ENCODE assay signal across 7 cellular contexts in the genomic region with DNA sequence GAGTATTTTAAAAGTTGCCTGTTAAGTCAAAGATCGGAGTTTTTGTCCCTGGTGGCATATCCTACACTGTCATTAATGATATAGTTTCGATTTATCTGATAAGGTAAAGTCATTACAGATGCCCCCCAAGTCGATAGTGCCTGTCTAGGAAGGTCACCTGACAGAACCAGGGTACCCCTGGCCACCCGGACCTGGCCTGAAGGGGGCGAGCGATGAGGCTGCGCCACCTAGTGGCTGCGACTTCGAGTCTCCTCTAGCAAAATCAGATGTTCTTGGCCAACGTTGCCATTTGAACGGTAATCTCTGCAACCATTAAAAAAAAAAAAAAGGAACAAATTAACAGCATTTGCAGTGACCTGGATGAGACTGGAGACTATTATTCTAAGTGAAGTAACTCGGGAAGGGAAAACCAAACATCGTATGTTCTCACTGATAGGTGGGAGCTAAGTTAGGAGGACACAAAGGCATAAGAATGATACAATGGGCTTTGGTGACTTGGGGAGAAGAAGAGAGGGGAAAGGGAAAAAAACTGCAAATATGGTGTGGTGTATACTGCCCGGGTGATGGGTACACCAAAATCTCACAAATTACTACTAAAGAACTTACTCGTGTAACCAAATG.
DNase-seq lines count a peak whose midpoint lies in the region; FAIRE-seq and TF ChIP-seq lines count a peak whose summit lies in the region.

No MANE protein-coding gene starts in this region.

- H3K9me2 ChIP-seq in Karpas-422 (replicated peaks; ENCODE audit: insufficient read depth, low read length), result no peaks in the 10 kb centered on the region

- peak; percentile 90 for TF ChIP-seq CTCF in GM13976 (IDR thresholded peaks at IDR 0.05; ENCODE audit: borderline replicate concordance, control extremely low read depth, extremely low read depth, insufficient read depth, missing control alignments)
- TF ChIP-seq CTCF in parathyroid adenoma (IDR thresholded peaks at IDR 0.05), result peak; percentile 72

- H3K9me3 ChIP-seq in Karpas-422 (ENCODE audit: low read length), result peaks cover 9% of the 10 kb centered on the region; the same call in 1 of the 2 replicates
- H3K9me3 ChIP-seq in parathyroid adenoma (ENCODE audit: control insufficient read depth, low read length), result no peaks in the 10 kb centered on the region

- H4K20me1 ChIP-seq in Karpas-422 (ENCODE audit: insufficient read depth, low read depth, low read length), result no peaks in the 10 kb centered on the region

- H3K79me2 ChIP-seq in Karpas-422 (ENCODE audit: low read length) (no peaks in the 10 kb centered on the region), parathyroid adenoma (no peaks in the 10 kb centered on the region)

- H3K27ac ChIP-seq in Karpas-422 (ENCODE audit: low read length), result no peak overlapping the region
- no peak overlapping the region for H3K27ac ChIP-seq in parathyroid adenoma

- H3K4me2 ChIP-seq in Karpas-422 (ENCODE audit: low read depth, low read length, poor library complexity, severe bottlenecking) (no peak overlapping the region), parathyroid adenoma (ENCODE audit: low read length) (no peak overlapping the region)

- no peak for TF ChIP-seq POLR2A in H54 (IDR thresholded peaks at IDR 0.05; ENCODE audit: low read depth, low read length)

- H3K4me3 ChIP-seq in Karpas-422 (ENCODE audit: low read length) (no peak overlapping the region), parathyroid adenoma (ENCODE audit: low read depth, low read length) (no peak overlapping the region)

- DNase-seq in GM13976 (ENCODE audit: low spot score) (peak; percentile 12), H54 (ENCODE audit: insufficient read length, low spot score) (peak; percentile 28), Karpas-422 (peak; percentile 82), germinal center (ENCODE audit: low spot score) (peak; percentile 2), GM19239 (ENCODE audit: insufficient read length, low spot score) (no peak)
- DNase-seq in activated CD8-positive, alpha-beta memory T cell treated with anti-CD3 and anti-CD28 coated beads, Interleukin-2, amount 50 U/mL, for 4 hours, result peak; percentile 16

- in situ Hi-C loops in GM13976 (cut with MboI; ENCODE audit: low sequenced_read_pairs, unreplicated experiment), result loop anchor here (25.0 kb wide), 1 partner anchor 413 kb away; no protein-coding TSS in a partner anchor

- H3K4me1 ChIP-seq in Karpas-422 (ENCODE audit: low read length) (no peaks in the 10 kb centered on the region), parathyroid adenoma (no peaks in the 10 kb centered on the region)

- H3K36me3 ChIP-seq in Karpas-422 (ENCODE audit: insufficient read depth, low read length) (no peaks in the 10 kb centered on the region), parathyroid adenoma (ENCODE audit: control insufficient read depth, insufficient read depth, low read length) (no peaks in the 10 kb centered on the region)

- H3K9ac ChIP-seq in Karpas-422 (ENCODE audit: low read length) (no peak overlapping the region), parathyroid adenoma (no peak overlapping the region)

- H2AFZ ChIP-seq in Karpas-422 (ENCODE audit: low read length), result no peak overlapping the region
- no peak overlapping the region for H2AFZ ChIP-seq in parathyroid adenoma

- no peaks in the 10 kb centered on the region for H3K27me3 ChIP-seq in Karpas-422 (ENCODE audit: low read length)
- no peaks in the 10 kb centered on the region for H3K27me3 ChIP-seq in parathyroid adenoma (ENCODE audit: control insufficient read depth, insufficient read depth, low read length)

- FAIRE-seq in H54 (lab: Jason Lieb, UNC) (peak; percentile 99), GM19239 (lab: Jason Lieb, UNC) (no peak)
